Comparison of ENCODE assay signal across 1 cellular context in the genomic region with DNA sequence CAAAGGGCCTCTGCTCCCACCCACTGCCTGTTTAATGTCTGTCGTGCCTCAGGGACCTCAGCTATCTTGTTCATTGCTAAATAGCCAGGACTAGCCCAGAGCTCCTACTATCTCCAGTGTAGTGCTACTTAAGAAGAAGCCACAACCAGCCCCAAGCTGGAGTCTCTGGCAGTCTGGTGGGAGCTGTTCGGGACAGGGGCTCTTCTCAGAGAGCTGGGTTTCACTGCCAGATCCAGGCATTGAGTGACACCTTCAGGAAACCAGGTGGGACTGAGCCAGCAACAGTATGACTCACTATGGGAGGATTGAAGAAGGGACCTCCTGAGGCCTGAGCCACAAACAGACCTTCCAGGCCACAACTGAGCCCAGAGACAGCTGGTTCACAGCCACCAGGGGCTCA.
TF ChIP-seq lines count a peak whose summit lies in the region.

No MANE protein-coding gene starts in this region.

TF ChIP-seq in Ishikawa, 13 proteins besides CTCF, POLR2A, EP300 and RAD21 (continued from another document):
- TF ChIP-seq, protein P1, sequence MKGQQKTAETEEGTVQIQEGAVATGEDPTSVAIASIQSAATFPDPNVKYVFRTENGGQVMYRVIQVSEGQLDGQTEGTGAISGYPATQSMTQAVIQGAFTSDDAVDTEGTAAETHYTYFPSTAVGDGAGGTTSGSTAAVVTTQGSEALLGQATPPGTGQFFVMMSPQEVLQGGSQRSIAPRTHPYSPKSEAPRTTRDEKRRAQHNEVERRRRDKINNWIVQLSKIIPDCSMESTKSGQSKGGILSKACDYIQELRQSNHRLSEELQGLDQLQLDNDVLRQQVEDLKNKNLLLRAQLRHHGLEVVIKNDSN (IDR thresholded peaks at IDR 0.05), result no peak
- TF ChIP-seq, protein P2, sequence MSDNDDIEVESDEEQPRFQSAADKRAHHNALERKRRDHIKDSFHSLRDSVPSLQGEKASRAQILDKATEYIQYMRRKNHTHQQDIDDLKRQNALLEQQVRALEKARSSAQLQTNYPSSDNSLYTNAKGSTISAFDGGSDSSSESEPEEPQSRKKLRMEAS (IDR thresholded peaks at IDR 0.05), result no peak
- TF ChIP-seq, protein P3, sequence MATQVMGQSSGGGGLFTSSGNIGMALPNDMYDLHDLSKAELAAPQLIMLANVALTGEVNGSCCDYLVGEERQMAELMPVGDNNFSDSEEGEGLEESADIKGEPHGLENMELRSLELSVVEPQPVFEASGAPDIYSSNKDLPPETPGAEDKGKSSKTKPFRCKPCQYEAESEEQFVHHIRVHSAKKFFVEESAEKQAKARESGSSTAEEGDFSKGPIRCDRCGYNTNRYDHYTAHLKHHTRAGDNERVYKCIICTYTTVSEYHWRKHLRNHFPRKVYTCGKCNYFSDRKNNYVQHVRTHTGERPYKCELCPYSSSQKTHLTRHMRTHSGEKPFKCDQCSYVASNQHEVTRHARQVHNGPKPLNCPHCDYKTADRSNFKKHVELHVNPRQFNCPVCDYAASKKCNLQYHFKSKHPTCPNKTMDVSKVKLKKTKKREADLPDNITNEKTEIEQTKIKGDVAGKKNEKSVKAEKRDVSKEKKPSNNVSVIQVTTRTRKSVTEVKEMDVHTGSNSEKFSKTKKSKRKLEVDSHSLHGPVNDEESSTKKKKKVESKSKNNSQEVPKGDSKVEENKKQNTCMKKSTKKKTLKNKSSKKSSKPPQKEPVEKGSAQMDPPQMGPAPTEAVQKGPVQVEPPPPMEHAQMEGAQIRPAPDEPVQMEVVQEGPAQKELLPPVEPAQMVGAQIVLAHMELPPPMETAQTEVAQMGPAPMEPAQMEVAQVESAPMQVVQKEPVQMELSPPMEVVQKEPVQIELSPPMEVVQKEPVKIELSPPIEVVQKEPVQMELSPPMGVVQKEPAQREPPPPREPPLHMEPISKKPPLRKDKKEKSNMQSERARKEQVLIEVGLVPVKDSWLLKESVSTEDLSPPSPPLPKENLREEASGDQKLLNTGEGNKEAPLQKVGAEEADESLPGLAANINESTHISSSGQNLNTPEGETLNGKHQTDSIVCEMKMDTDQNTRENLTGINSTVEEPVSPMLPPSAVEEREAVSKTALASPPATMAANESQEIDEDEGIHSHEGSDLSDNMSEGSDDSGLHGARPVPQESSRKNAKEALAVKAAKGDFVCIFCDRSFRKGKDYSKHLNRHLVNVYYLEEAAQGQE (IDR thresholded peaks at IDR 0.05; ENCODE audit: low read depth), result no peak
